In the genomic region with DNA sequence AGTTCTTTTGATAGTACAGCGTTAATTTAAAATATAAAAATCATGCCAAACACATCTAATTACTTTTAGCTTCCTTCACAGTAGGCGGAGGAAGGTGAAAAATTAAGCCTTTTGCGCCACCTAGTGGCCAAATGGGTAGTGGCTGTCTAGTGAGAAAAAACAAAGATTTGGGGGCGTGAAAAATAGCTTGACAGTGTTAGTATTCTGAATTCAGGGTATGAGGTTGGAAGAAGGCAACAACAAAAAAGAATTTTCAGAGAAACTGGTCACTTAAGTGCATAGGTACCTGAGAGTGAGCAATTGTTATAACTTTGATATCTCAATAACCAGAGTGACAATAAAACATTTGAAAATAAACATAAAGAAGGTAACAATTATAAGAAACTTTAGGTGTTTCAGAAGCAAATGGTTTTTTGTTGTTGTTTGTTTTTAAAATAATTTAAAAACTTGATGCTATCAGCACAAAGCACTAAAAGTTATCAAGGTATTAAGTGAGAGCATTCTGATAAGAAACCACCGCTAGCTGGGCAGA, we compare ENCODE assay signal across 1 cellular context.
TF ChIP-seq lines count a peak whose summit lies in the region.

No MANE protein-coding gene starts in this region.

TF ChIP-seq in IMR-90, 13 proteins besides CTCF, POLR2A, EP300 and RAD21:
- TF ChIP-seq NFE2L2 (IDR thresholded peaks at IDR 0.05; ENCODE audit: low read depth, low read length) = no peak
- peak; percentile 80 for TF ChIP-seq SMC3 (IDR thresholded peaks at IDR 0.05; ENCODE audit: low read depth, low read length)
- no peak for TF ChIP-seq CHD1 (IDR thresholded peaks at IDR 0.05; ENCODE audit: low read depth, low read length)
- no peak for TF ChIP-seq FOS (IDR thresholded peaks at IDR 0.05; ENCODE audit: low read depth, low read length)
- TF ChIP-seq RCOR1 (IDR thresholded peaks at IDR 0.05; ENCODE audit: insufficient replicate concordance, low read length) = no peak
- no peak for TF ChIP-seq CEBPB (IDR thresholded peaks at IDR 0.05; ENCODE audit: low read depth, low read length)
- no peak for TF ChIP-seq MAZ (IDR thresholded peaks at IDR 0.05; ENCODE audit: borderline replicate concordance, low read depth, low read length)
- no peak for TF ChIP-seq MXI1 (IDR thresholded peaks at IDR 0.05; ENCODE audit: borderline replicate concordance, low read depth, low read length)
- TF ChIP-seq BHLHE40 (IDR thresholded peaks at IDR 0.05; ENCODE audit: low read depth, low read length) = no peak
